In genomic region chr12:68495666-68496065, GRCh38 we compare ENCODE assay signal across 14 cellular contexts.
DNase-seq lines count a peak whose midpoint lies in the region; ATAC-seq and TF ChIP-seq lines count a peak whose summit lies in the region.
"Had no signal": no experiment of that assay in that cellular context is flagged by ENCODE, and none has a peak within 500 bp of the region (broad histone marks: within the 10 kb centered on the region; RNA-seq: fewer than 3 reads in every experiment).

No MANE protein-coding gene starts in this region.

- no peaks in the 10 kb centered on the region for H3K4me1 ChIP-seq in right atrium auricular region

- in situ Hi-C loops in brain microvascular endothelial cell (cut with HindIII; ENCODE audit: low pct_ligation_motif_present, low sequenced_read_pairs), result no loop called here

- no peak overlapping the region for H3K27ac ChIP-seq in brain microvascular endothelial cell
- peak overlapping the region; percentile 9 to 50 for H3K27ac ChIP-seq in right atrium auricular region

- no peaks in the 10 kb centered on the region for H3K27me3 ChIP-seq in brain microvascular endothelial cell (replicated peaks)
- H3K27me3 ChIP-seq in right atrium auricular region, result no peaks in the 10 kb centered on the region

- H3K9me3 ChIP-seq in right atrium auricular region, result no peaks in the 10 kb centered on the region

- H3K4me3 ChIP-seq in brain microvascular endothelial cell (ENCODE audit: low read depth, low read length), result no peak overlapping the region
- no peak overlapping the region for H3K4me3 ChIP-seq in right atrium auricular region
- H3K4me3 ChIP-seq: lung had no signal

- H3K36me3 ChIP-seq in brain microvascular endothelial cell (replicated peaks) (no peaks in the 10 kb centered on the region), right atrium auricular region (no peaks in the 10 kb centered on the region)

- TF ChIP-seq CTCF in brain microvascular endothelial cell (IDR thresholded peaks at IDR 0.05; ENCODE audit: low read depth, low read length, missing control alignments) (no peak), right atrium auricular region (IDR thresholded peaks at IDR 0.05) (no peak)

- no peak for ATAC-seq in GM18909 (IDR thresholded peaks at IDR 0.05; ENCODE audit: poor library complexity, unreplicated experiment)

- DNase-seq in H4 (ENCODE audit: low spot score) (peak; percentile 65), brain microvascular endothelial cell (peak; percentile 23), right atrium auricular region (ENCODE audit: low spot score) (no peak), stromal cell of bone marrow (ENCODE audit: low read depth) (peak; percentile 23), putamen (ENCODE audit: low spot score) (no peak), globus pallidus (ENCODE audit: low spot score) (no peak)
- DNase-seq in activated CD4-positive, alpha-beta T cell treated with anti-CD3 and anti-CD28 coated beads for 48 hours, result no peak
- DNase-seq: CD4-positive, alpha-beta memory T cell; hypothalamus; NCI-H1105; RPMI8226; stimulated activated CD4-positive, alpha-beta T cell treated with anti-CD3 and anti-CD28 coated beads, Interleukin-4, amount 100 ng/mL, for 4 hours had no signal

Comparison
In these comparisons a context has a peak if more than half of its experiments do, and no peak if none do; other contexts are left out.
1. DNase-seq: peak in H4 (single experiment), brain microvascular endothelial cell (single experiment) and stromal cell of bone marrow (single experiment); none in right atrium auricular region (single experiment), putamen (single experiment), activated CD4-positive, alpha-beta T cell treated with anti-CD3 and anti-CD28 coated beads for 48 hours (single experiment) and globus pallidus (single experiment).